ENCODE assay signal across 26 cellular contexts in genomic region chr1:234292548-234292947, GRCh38.
"Had no signal": no experiment of that assay in that cellular context is flagged by ENCODE, and none has a peak within 500 bp of the region (broad histone marks: within the 10 kb centered on the region; RNA-seq: fewer than 3 reads in every experiment).

No MANE protein-coding gene starts in this region.

- H3K36me3 ChIP-seq: ascending aorta, cardiac muscle cell had no signal

- H3K4me1 ChIP-seq: ascending aorta had no signal

- H3K4me3 ChIP-seq: ascending aorta, cardiac muscle cell had no signal

- H3K27ac ChIP-seq: ascending aorta, cardiac muscle cell, VCaP had no signal

- H3K27me3 ChIP-seq: ascending aorta, cardiac muscle cell had no signal

- ATAC-seq: activated CD8-positive, alpha-beta T cell treated with anti-CD3 and anti-CD28 coated beads for 36 hours; activated naive CD8-positive, alpha-beta T cell treated with anti-CD3 and anti-CD28 coated beads, Interleukin-2, amount 50 U/mL, for 24 hours; activated T-cell treated with anti-CD3 and anti-CD28 coated beads, Interleukin-2, amount 50 U/mL, for 4 hours; activated T-cell treated with anti-CD3 and anti-CD28 coated beads, Interleukin-2, amount 50 U/mL, for 72 hours; activated T-helper 17 cell treated with anti-CD3 and anti-CD28 coated beads, Interleukin-2, amount 50 U/mL, for 72 hours had no signal

- H3K9me3 ChIP-seq: ascending aorta had no signal

- DNase-seq: activated B cell treated with CpG ODN at 0.5 μM for 24 hours; activated CD4-positive, alpha-beta memory T cell treated with anti-CD3 and anti-CD28 coated beads for 36 hours; activated CD4-positive, alpha-beta T cell treated with anti-CD3 and anti-CD28 coated beads for 4 hours; activated CD4-positive, alpha-beta T cell treated with anti-CD3 and anti-CD28 coated beads, Interleukin-2, amount 10 ng/mL, durations not matched to agents 24 days and 14 days; activated CD4-positive, alpha-beta T cell treated with anti-CD3 and anti-CD28 coated beads, Interleukin-2, amount 50 U/mL, for 1 hour; activated CD4-positive, alpha-beta T cell treated with anti-CD3 and anti-CD28 coated beads, Interleukin-2, amount 50 U/mL, for 4 hours; activated CD4-positive, CD25-positive, alpha-beta regulatory T cell treated with anti-CD3 and anti-CD28 coated beads, Interleukin-2, amount 50 U/mL, for 72 hours; activated CD8-positive, alpha-beta memory T cell treated with anti-CD3 and anti-CD28 coated beads, Interleukin-2, amount 50 U/mL, for 4 hours; activated CD8-positive, alpha-beta T cell treated with anti-CD3 and anti-CD28 coated beads for 36 hours; activated gamma-delta T cell; activated naive CD4-positive, alpha-beta T cell treated with anti-CD3 and anti-CD28 coated beads, Interleukin-2, amount 10 ng/mL, durations not matched to agents 7 days and 5 days; activated naive CD4-positive, alpha-beta T cell treated with Interleukin-2 at 50 U/mL for 16 hours; activated naive CD8-positive, alpha-beta T cell treated with anti-CD3 and anti-CD28 coated beads, Interleukin-2, amount 10 ng/mL, durations not matched to agents 7 days and 5 days; activated naive CD8-positive, alpha-beta T cell treated with anti-CD3 and anti-CD28 coated beads, Interleukin-2, amount 50 U/mL, for 24 hours; activated T-cell treated with anti-CD3 and anti-CD28 coated beads for 4 hours; activated T-cell treated with anti-CD3 and anti-CD28 coated beads, Interleukin-2, amount 50 U/mL, for 1 hour; activated T-cell treated with anti-CD3 and anti-CD28 coated beads, Interleukin-2, amount 50 U/mL, for 4 hours; activated T-cell treated with anti-CD3 and anti-CD28 coated beads, Interleukin-2, amount 50 U/mL, for 72 hours; amniotic stem cell; T-helper 1 cell; T-helper 2 cell; T-helper 9 cell had no signal
